ENCODE assay signal across 22 cellular contexts in genomic region chr2:239201884-239202283, GRCh38.
DNase-seq lines count a peak whose midpoint lies in the region; ATAC-seq and TF ChIP-seq lines count a peak whose summit lies in the region.
"Had no signal": no experiment of that assay in that cellular context is flagged by ENCODE, and none has a peak within 500 bp of the region (broad histone marks: within the 10 kb centered on the region; RNA-seq: fewer than 3 reads in every experiment).

No MANE protein-coding gene starts in this region.

- CTCF ChIA-PET in activated CD4-positive, alpha-beta memory T cell treated with anti-CD3 and anti-CD28 coated beads, Interleukin-2, amount 10 ng/mL, durations not matched to agents 7 days and 5 days (lab: Charles Lee), result no interaction called here

- H3K4me3 Mint-ChIP-seq in activated naive CD8-positive, alpha-beta T cell treated with anti-CD3 and anti-CD28 coated beads, Interleukin-2, amount 10 ng/mL, durations not matched to agents 7 days and 5 days, result no peak overlapping the region
- no peak overlapping the region for H3K4me3 Mint-ChIP-seq in activated naive CD8-positive, alpha-beta T cell treated with anti-CD3 and anti-CD28 coated beads, Interleukin-2, amount 50 U/mL, for 24 hours
- H3K4me3 Mint-ChIP-seq in activated CD4-positive, alpha-beta memory T cell treated with anti-CD3 and anti-CD28 coated beads, Interleukin-2, amount 10 ng/mL, durations not matched to agents 7 days and 5 days, result no peak overlapping the region
- H3K4me3 Mint-ChIP-seq: activated T-cell treated with anti-CD3 and anti-CD28 coated beads, Interleukin-2, amount 50 U/mL, for 4 hours; T-helper 2 cell treated with Interferon-gamma antibody and Interleukin-4, amounts not matched to agents 5 μg/mL and 100 μg/mL, for 36 hours had no signal

- intact Hi-C loops in ascending aorta (cut with DNase I), result no loop called here
- intact Hi-C loops in transverse colon (cut with DNase I; ENCODE audit: low total_unique reads), result no loop called here

- no peaks in the 10 kb centered on the region for H3K9me3 Mint-ChIP-seq in activated naive CD8-positive, alpha-beta T cell treated with anti-CD3 and anti-CD28 coated beads, Interleukin-2, amount 10 ng/mL, durations not matched to agents 7 days and 5 days
- H3K9me3 Mint-ChIP-seq in activated naive CD8-positive, alpha-beta T cell treated with anti-CD3 and anti-CD28 coated beads, Interleukin-2, amount 50 U/mL, for 24 hours, result no peaks in the 10 kb centered on the region
- H3K9me3 Mint-ChIP-seq in activated CD4-positive, alpha-beta memory T cell treated with anti-CD3 and anti-CD28 coated beads, Interleukin-2, amount 10 ng/mL, durations not matched to agents 7 days and 5 days, result no peaks in the 10 kb centered on the region
- H3K9me3 Mint-ChIP-seq: activated T-cell treated with anti-CD3 and anti-CD28 coated beads, Interleukin-2, amount 50 U/mL, for 4 hours; T-helper 2 cell treated with Interferon-gamma antibody and Interleukin-4, amounts not matched to agents 5 μg/mL and 100 μg/mL, for 36 hours had no signal

- no peaks in the 10 kb centered on the region for H3K27me3 ChIP-seq in ascending aorta
- H3K27me3 ChIP-seq in thoracic aorta (replicated peaks; ENCODE audit: insufficient read depth), result no peaks in the 10 kb centered on the region
- H3K27me3 ChIP-seq in transverse colon, result no peaks in the 10 kb centered on the region
- H3K27me3 ChIP-seq: testis had no signal

- no peaks in the 10 kb centered on the region for H3K27me3 Mint-ChIP-seq in activated naive CD8-positive, alpha-beta T cell treated with anti-CD3 and anti-CD28 coated beads, Interleukin-2, amount 10 ng/mL, durations not matched to agents 7 days and 5 days
- no peaks in the 10 kb centered on the region for H3K27me3 Mint-ChIP-seq in activated naive CD8-positive, alpha-beta T cell treated with anti-CD3 and anti-CD28 coated beads, Interleukin-2, amount 50 U/mL, for 24 hours
- H3K27me3 Mint-ChIP-seq in activated CD4-positive, alpha-beta memory T cell treated with anti-CD3 and anti-CD28 coated beads, Interleukin-2, amount 10 ng/mL, durations not matched to agents 7 days and 5 days, result no peaks in the 10 kb centered on the region

- no peak overlapping the region for H3K27ac ChIP-seq in ascending aorta
- H3K27ac ChIP-seq in thoracic aorta, result peak overlapping the region in 1 of 2 donors; percentile 49
- H3K27ac ChIP-seq in transverse colon, result no peak overlapping the region
- H3K27ac ChIP-seq: A549 had no signal

- TF ChIP-seq POLR2A in transverse colon (IDR thresholded peaks at IDR 0.05) (no peak), erythroblast (IDR thresholded peaks at IDR 0.05; ENCODE audit: low read length) (no peak)

- in situ Hi-C loops in transverse colon (cut with MboI; ENCODE audit: low pct_ligation_motif_present in 1 of 4, low pct_unique_long_range_greater_than_20kb in 1 of 4, low sequenced_read_pairs in 3 of 4), result no loop called here

- peaks cover 15% of the 10 kb centered on the region for H3K36me3 Mint-ChIP-seq in activated naive CD8-positive, alpha-beta T cell treated with anti-CD3 and anti-CD28 coated beads, Interleukin-2, amount 10 ng/mL, durations not matched to agents 7 days and 5 days
- H3K36me3 Mint-ChIP-seq in activated naive CD8-positive, alpha-beta T cell treated with anti-CD3 and anti-CD28 coated beads, Interleukin-2, amount 50 U/mL, for 24 hours (ENCODE audit: low read depth), result peaks cover 2% of the 10 kb centered on the region
- peaks cover 16% of the 10 kb centered on the region for H3K36me3 Mint-ChIP-seq in activated CD4-positive, alpha-beta memory T cell treated with anti-CD3 and anti-CD28 coated beads, Interleukin-2, amount 10 ng/mL, durations not matched to agents 7 days and 5 days (ENCODE audit: low read depth)

- 93 to 100% methylated on average over 3 to 7 of the region's 7 CpGs for WGBS in transverse colon (ENCODE audit: low coverage in 1 of 2), 2 donors

- no peak for TF ChIP-seq EP300 in transverse colon (IDR thresholded peaks at IDR 0.05; ENCODE audit: low read depth)

- no peak for TF ChIP-seq CTCF in ascending aorta (IDR thresholded peaks at IDR 0.05)
- no peak for TF ChIP-seq CTCF in thoracic aorta (IDR thresholded peaks at IDR 0.05)
- TF ChIP-seq CTCF in transverse colon (IDR thresholded peaks at IDR 0.05), result no peak

- peaks cover 20% of the 10 kb centered on the region for H3K4me1 Mint-ChIP-seq in activated naive CD8-positive, alpha-beta T cell treated with anti-CD3 and anti-CD28 coated beads, Interleukin-2, amount 10 ng/mL, durations not matched to agents 7 days and 5 days
- peaks cover 23% of the 10 kb centered on the region for H3K4me1 Mint-ChIP-seq in activated naive CD8-positive, alpha-beta T cell treated with anti-CD3 and anti-CD28 coated beads, Interleukin-2, amount 50 U/mL, for 24 hours
- H3K4me1 Mint-ChIP-seq in activated CD4-positive, alpha-beta memory T cell treated with anti-CD3 and anti-CD28 coated beads, Interleukin-2, amount 10 ng/mL, durations not matched to agents 7 days and 5 days, result peaks cover 16% of the 10 kb centered on the region

- no peak for ATAC-seq in activated naive CD8-positive, alpha-beta T cell treated with anti-CD3 and anti-CD28 coated beads, Interleukin-2, amount 10 ng/mL, durations not matched to agents 7 days and 5 days (ENCODE audit: low read depth)
- ATAC-seq in activated naive CD8-positive, alpha-beta T cell treated with anti-CD3 and anti-CD28 coated beads, Interleukin-2, amount 50 U/mL, for 24 hours, result no peak
- no peak for ATAC-seq in thoracic aorta (ENCODE audit: insufficient number of reproducible peaks, low FRiP score, low read depth)
- ATAC-seq: A549; activated T-cell treated with anti-CD3 and anti-CD28 coated beads, Interleukin-2, amount 50 U/mL, for 4 hours had no signal

- H3K27ac Mint-ChIP-seq in activated naive CD8-positive, alpha-beta T cell treated with anti-CD3 and anti-CD28 coated beads, Interleukin-2, amount 10 ng/mL, durations not matched to agents 7 days and 5 days, result no peak overlapping the region
- no peak overlapping the region for H3K27ac Mint-ChIP-seq in activated naive CD8-positive, alpha-beta T cell treated with anti-CD3 and anti-CD28 coated beads, Interleukin-2, amount 50 U/mL, for 24 hours
- no peak overlapping the region for H3K27ac Mint-ChIP-seq in activated CD4-positive, alpha-beta memory T cell treated with anti-CD3 and anti-CD28 coated beads, Interleukin-2, amount 10 ng/mL, durations not matched to agents 7 days and 5 days
- H3K27ac Mint-ChIP-seq: T-helper 2 cell treated with Interferon-gamma antibody and Interleukin-4, amounts not matched to agents 5 μg/mL and 100 μg/mL, for 36 hours had no signal

- DNase-seq in activated naive CD8-positive, alpha-beta T cell treated with anti-CD3 and anti-CD28 coated beads, Interleukin-2, amount 10 ng/mL, durations not matched to agents 7 days and 5 days, result peak; percentile 2
- no peak for DNase-seq in activated naive CD8-positive, alpha-beta T cell treated with anti-CD3 and anti-CD28 coated beads, Interleukin-2, amount 50 U/mL, for 24 hours
- DNase-seq in ascending aorta (ENCODE audit: low spot score in 2 of 2), result no peak
- DNase-seq in mesenteric fat pad (ENCODE audit: low spot score), result peak; percentile 41
- DNase-seq in thoracic aorta (ENCODE audit: low spot score), result no peak
- DNase-seq in transverse colon, result no peak
- DNase-seq in activated CD4-positive, alpha-beta memory T cell treated with anti-CD3 and anti-CD28 coated beads, Interleukin-2, amount 10 ng/mL, durations not matched to agents 7 days and 5 days, result no peak
- no peak for DNase-seq in erythroblast (lab: John Stamatoyannopoulos, UW)
- DNase-seq: activated CD4-positive, alpha-beta T cell treated with anti-CD3 and anti-CD28 coated beads for 4 hours; activated naive CD4-positive, alpha-beta T cell treated with Interleukin-2 at 50 U/mL for 16 hours; activated T-cell treated with anti-CD3 and anti-CD28 coated beads, Interleukin-2, amount 50 U/mL, for 4 hours; AML-193; cortex of kidney; GOT3; Kasumi-1; NCI-H146; NCI-H446 treated with DMSO at 0.1 percent for 48 hours; stimulated activated naive CD4-positive, alpha-beta T cell treated with Interleukin-2 at 50 U/mL for 16 hours had no signal

- POLR2A ChIA-PET in activated naive CD8-positive, alpha-beta T cell treated with anti-CD3 and anti-CD28 coated beads, Interleukin-2, amount 10 ng/mL, durations not matched to agents 7 days and 5 days (lab: Charles Lee), result no interaction called here
- POLR2A ChIA-PET in activated CD4-positive, alpha-beta memory T cell treated with anti-CD3 and anti-CD28 coated beads, Interleukin-2, amount 10 ng/mL, durations not matched to agents 7 days and 5 days (lab: Charles Lee), result no interaction called here

- H3K36me3 ChIP-seq in ascending aorta, result peaks cover 0 to 1% of the 10 kb centered on the region in 2 donors
- peaks cover 3% of the 10 kb centered on the region for H3K36me3 ChIP-seq in thoracic aorta
- no peaks in the 10 kb centered on the region for H3K36me3 ChIP-seq in transverse colon

- H3K4me3 ChIP-seq in ascending aorta (peak overlapping the region; percentile 5 to 14), thoracic aorta (peak overlapping the region; percentile 40), transverse colon (no peak overlapping the region)
- H3K4me3 ChIP-seq: A549, lung, testis had no signal

- H3K4me1 ChIP-seq in ascending aorta, result peaks cover 6 to 13% of the 10 kb centered on the region in 2 donors
- H3K4me1 ChIP-seq in thoracic aorta (ENCODE audit: control insufficient read depth in 1 of 2, low read depth in 2 of 2), result peaks cover 0 to 18% of the 10 kb centered on the region in 2 donors
- H3K4me1 ChIP-seq in transverse colon, result peaks cover 0 to 14% (median 9%) of the 10 kb centered on the region in 4 donors
- H3K4me1 ChIP-seq: A549 had no signal

- H3K9me3 ChIP-seq in ascending aorta (no peaks in the 10 kb centered on the region), thoracic aorta (no peaks in the 10 kb centered on the region), transverse colon (no peaks in the 10 kb centered on the region)
- H3K9me3 ChIP-seq: A549, testis had no signal

Comparison
In these comparisons a context has a peak if more than half of its experiments do, and no peak if none do; other contexts are left out.
1. DNase-seq: peak in activated naive CD8-positive, alpha-beta T cell treated with anti-CD3 and anti-CD28 coated beads, Interleukin-2, amount 10 ng/mL, durations not matched to agents 7 days and 5 days (single experiment) and mesenteric fat pad (single experiment); none in activated naive CD8-positive, alpha-beta T cell treated with anti-CD3 and anti-CD28 coated beads, Interleukin-2, amount 50 U/mL, for 24 hours (single experiment), ascending aorta (0 of 2), thoracic aorta (single experiment), transverse colon (single experiment), activated CD4-positive, alpha-beta memory T cell treated with anti-CD3 and anti-CD28 coated beads, Interleukin-2, amount 10 ng/mL, durations not matched to agents 7 days and 5 days (single experiment) and erythroblast (0 of 2).
2. H3K4me3 ChIP-seq: peak in ascending aorta (2 of 2) and thoracic aorta (single experiment); none in transverse colon (0 of 4).